In genomic region chr6:165850434-165851019, GRCh38 we compare ENCODE assay signal across 8 cellular contexts.
DNase-seq lines count a peak whose midpoint lies in the region; ATAC-seq, FAIRE-seq and TF ChIP-seq lines count a peak whose summit lies in the region.

No MANE protein-coding gene starts in this region.

- H2AFZ ChIP-seq in OCI-LY3 (ENCODE audit: low read depth, low read length) = no peak overlapping the region

- no peak overlapping the region for H3K9ac ChIP-seq in OCI-LY3 (ENCODE audit: low read length)

- H3K4me3 Mint-ChIP-seq in CD8-positive, alpha-beta memory T cell = peak overlapping the region in 1 of 7 donors; percentile 52
- H3K4me3 Mint-ChIP-seq in activated T-cell treated with anti-CD3 and anti-CD28 coated beads, Interleukin-2, amount 50 U/mL, for 72 hours = peak overlapping the region in 1 of 2 donors; percentile 29

- POLR2A ChIA-PET in CD8-positive, alpha-beta memory T cell (lab: Charles Lee) = no interaction called here

- H3K27me3 ChIP-seq in CD8-positive, alpha-beta memory T cell (ENCODE audit: insufficient read depth, low read length, poor library complexity, severe bottlenecking) = peaks cover 6% of the 10 kb centered on the region
- H3K27me3 ChIP-seq in OCI-LY3 (ENCODE audit: low read depth, low read length) (0 out of 2 replicates have a peak, but pooled peaks cover under 1% of the 10 kb centered on the region), tibial artery (peaks cover 0 to 64% of the 10 kb centered on the region in 2 donors)

- no peaks in the 10 kb centered on the region for H3K9me3 ChIP-seq in CD8-positive, alpha-beta memory T cell (ENCODE audit: low read length)
- H3K9me3 ChIP-seq in OCI-LY3 (ENCODE audit: insufficient read depth, low read length) (no peaks in the 10 kb centered on the region), tibial artery (no peaks in the 10 kb centered on the region)

- H4K20me1 ChIP-seq in OCI-LY3 (ENCODE audit: insufficient read depth, low read length) = no peaks in the 10 kb centered on the region

- DNase-seq in CD8-positive, alpha-beta memory T cell = peak; percentile 9 to 54 (median 29)
- peak; percentile 76 for DNase-seq in GM19239 (ENCODE audit: insufficient read length, low spot score)
- DNase-seq in activated T-cell treated with anti-CD3 and anti-CD28 coated beads, Interleukin-2, amount 50 U/mL, for 72 hours = peak; percentile 49 to 65
- DNase-seq in foreskin fibroblast = peak; percentile 4 to 37
- DNase-seq in nucleus accumbens (lab: John Stamatoyannopoulos, UW) = peak in 44 of 56 donors; percentile 4 to 84 (median 44)
- DNase-seq in tibial artery = peak in 1 of 2 donors; percentile 53

- peaks cover 7% of the 10 kb centered on the region for H3K4me1 ChIP-seq in CD8-positive, alpha-beta memory T cell (ENCODE audit: insufficient read depth, low read length)
- H3K4me1 ChIP-seq in OCI-LY3 (ENCODE audit: low read length) (no peaks in the 10 kb centered on the region), tibial artery (peaks cover 0 to 19% (median 7%) of the 10 kb centered on the region in 4 donors)

- TF ChIP-seq CTCF in OCI-LY3 (IDR thresholded peaks at IDR 0.05; ENCODE audit: low read depth, low read length) = peak; percentile 69
- peak; percentile 98 for TF ChIP-seq CTCF in foreskin fibroblast (IDR thresholded peaks at IDR 0.05; ENCODE audit: low read depth, low read length)
- peak; percentile 81 to 99 for TF ChIP-seq CTCF in tibial artery (IDR thresholded peaks at IDR 0.05)

- peaks cover 11 to 12% (median 12%) of the 10 kb centered on the region in 3 donors for H3K4me1 Mint-ChIP-seq in CD8-positive, alpha-beta memory T cell
- H3K4me1 Mint-ChIP-seq in activated T-cell treated with anti-CD3 and anti-CD28 coated beads, Interleukin-2, amount 50 U/mL, for 72 hours (ENCODE audit: low read depth) = peaks cover 12% of the 10 kb centered on the region

- peak; percentile 65 for FAIRE-seq in GM19239 (lab: Jason Lieb, UNC)

- no peaks in the 10 kb centered on the region for H3K36me3 ChIP-seq in CD8-positive, alpha-beta memory T cell (ENCODE audit: insufficient read depth, low read length)
- H3K36me3 ChIP-seq in OCI-LY3 (replicated peaks; ENCODE audit: low read depth, low read length) (no peaks in the 10 kb centered on the region), tibial artery (no peaks in the 10 kb centered on the region)

- CTCF ChIA-PET in CD8-positive, alpha-beta memory T cell (lab: Charles Lee) = interaction anchor here (0.9 to 1.3 kb wide), 3 partner anchors 9 to 16 kb away, joined by 4 to 7 read pairs (median 5); no protein-coding TSS in a partner anchor

- H3K79me2 ChIP-seq in OCI-LY3 (ENCODE audit: low read length) = no peaks in the 10 kb centered on the region

- H3K4me3 ChIP-seq in CD8-positive, alpha-beta memory T cell (ENCODE audit: low read length) = no peak overlapping the region
- H3K4me3 ChIP-seq in OCI-LY3 (ENCODE audit: low read length) = no peak overlapping the region
- H3K4me3 ChIP-seq in foreskin fibroblast (ENCODE audit: low read depth in 1 of 2, low read length in 2 of 2) = no peak overlapping the region
- H3K4me3 ChIP-seq in tibial artery = no peak overlapping the region

- H3K27ac Mint-ChIP-seq in CD8-positive, alpha-beta memory T cell = no peak overlapping the region
- no peak overlapping the region for H3K27ac Mint-ChIP-seq in activated T-cell treated with anti-CD3 and anti-CD28 coated beads, Interleukin-2, amount 50 U/mL, for 72 hours

- H3K4me2 ChIP-seq in OCI-LY3 (ENCODE audit: low read length) = no peak overlapping the region

- no peaks in the 10 kb centered on the region for H3K9me3 Mint-ChIP-seq in CD8-positive, alpha-beta memory T cell
- no peaks in the 10 kb centered on the region for H3K9me3 Mint-ChIP-seq in activated T-cell treated with anti-CD3 and anti-CD28 coated beads, Interleukin-2, amount 50 U/mL, for 72 hours

- peak; percentile 87 for ATAC-seq in HG03354 (IDR thresholded peaks at IDR 0.05; ENCODE audit: poor library complexity, severe bottlenecking, unreplicated experiment)
- ATAC-seq in activated T-cell treated with anti-CD3 and anti-CD28 coated beads, Interleukin-2, amount 50 U/mL, for 72 hours (replicated peaks in 1 of 2) = peak; percentile 38 to 56

- H3K36me3 Mint-ChIP-seq in CD8-positive, alpha-beta memory T cell = no peaks in the 10 kb centered on the region
- no peaks in the 10 kb centered on the region for H3K36me3 Mint-ChIP-seq in activated T-cell treated with anti-CD3 and anti-CD28 coated beads, Interleukin-2, amount 50 U/mL, for 72 hours (ENCODE audit: insufficient read depth in 2 of 2)

- peaks cover 19 to 68% of the 10 kb centered on the region in 2 donors for H3K27me3 Mint-ChIP-seq in CD8-positive, alpha-beta memory T cell
- H3K27me3 Mint-ChIP-seq in activated T-cell treated with anti-CD3 and anti-CD28 coated beads, Interleukin-2, amount 50 U/mL, for 72 hours (ENCODE audit: low read depth) = peaks cover 56% of the 10 kb centered on the region

- H3K27ac ChIP-seq in CD8-positive, alpha-beta memory T cell (ENCODE audit: low read depth, low read length) = no peak overlapping the region
- no peak overlapping the region for H3K27ac ChIP-seq in OCI-LY3 (ENCODE audit: low read length)
- H3K27ac ChIP-seq in tibial artery = no peak overlapping the region

- intact Hi-C loops in tibial artery (cut with DNase I; ENCODE audit: low total_unique reads) = loop anchor here (10.0 kb wide), 1 partner anchor 406 kb away; no protein-coding TSS in a partner anchor
